Comparison of ENCODE assay signal across 1 cellular context in the genomic region with DNA sequence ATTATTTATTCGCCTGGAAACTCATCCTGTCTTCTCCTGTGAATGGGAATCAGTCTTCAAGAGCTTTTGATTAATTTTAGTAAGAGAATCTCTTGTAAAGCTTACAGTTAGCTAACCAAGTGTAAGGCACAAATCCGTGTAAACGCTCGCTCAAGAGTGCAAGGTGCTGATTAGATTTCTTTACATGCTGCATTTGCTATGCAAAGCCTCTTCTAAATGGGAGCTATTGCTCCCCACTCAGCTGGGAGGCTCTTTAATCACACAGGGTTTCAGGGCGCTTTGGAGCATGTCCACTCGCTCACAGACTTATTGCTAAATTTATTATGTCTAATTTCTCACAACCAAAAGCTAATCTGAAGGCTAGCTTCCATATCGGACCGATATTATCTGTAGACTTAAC.
TF ChIP-seq lines count a peak whose summit lies in the region.

No MANE protein-coding gene starts in this region.

TF ChIP-seq in H1, 55 proteins besides CTCF, POLR2A, EP300 and RAD21 (continued from another document):
- TF ChIP-seq ATF3 (IDR thresholded peaks at IDR 0.05; ENCODE audit: insufficient read depth, low read depth, low read length) (no peak), RBBP5 (IDR thresholded peaks at IDR 0.05; ENCODE audit: borderline replicate concordance, low read depth, low read length) (no peak), ZNF274 (IDR thresholded peaks at IDR 0.05; ENCODE audit: borderline replicate concordance, extremely low read depth, low read length) (no peak), SP1 (IDR thresholded peaks at IDR 0.05; ENCODE audit: low read depth, low read length) (no peak), SUZ12 (IDR thresholded peaks at IDR 0.05; ENCODE audit: low read length) (no peak)
